In the genomic region with DNA sequence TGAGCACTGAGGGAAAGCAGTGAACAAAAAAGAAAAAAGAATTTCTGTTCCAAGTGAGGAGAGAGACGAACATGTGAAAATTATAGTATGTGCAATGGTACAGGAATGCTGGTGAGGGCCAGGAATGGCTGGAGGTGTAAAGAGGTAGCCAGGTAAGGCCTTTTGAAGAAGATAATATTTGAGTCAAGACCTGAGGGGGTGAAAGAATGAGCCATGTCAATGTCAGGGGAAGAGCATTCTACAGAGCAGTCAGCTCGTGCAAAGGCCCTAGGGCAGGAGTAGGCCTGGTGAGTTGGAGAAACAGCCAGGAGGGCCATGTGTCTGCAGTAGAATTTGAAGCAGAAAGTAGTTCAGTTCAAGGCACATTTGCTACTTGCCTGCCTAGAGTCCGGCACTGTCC, we compare ENCODE assay signal across 23 cellular contexts.
"Had no signal": no experiment of that assay in that cellular context is flagged by ENCODE, and none has a peak within 500 bp of the region (broad histone marks: within the 10 kb centered on the region; RNA-seq: fewer than 3 reads in every experiment).

No MANE protein-coding gene starts in this region.

- H3K4me1 ChIP-seq: right atrium auricular region, stomach, testis, thyroid gland, transverse colon, upper lobe of right lung had no signal

- H3K27me3 ChIP-seq: hepatocyte, ovary, right atrium auricular region, stomach, testis, thyroid gland, transverse colon, upper lobe of right lung had no signal

- H3K9me3 Mint-ChIP-seq: mesothelial cell of epicardium; naive thymus-derived CD4-positive, alpha-beta T cell; natural killer cell treated with Interleukin-12 subunit alpha and Interleukin-12 subunit beta and Interleukin-15 and Interleukin-18, amount 100 ng/mL, for 72 hours had no signal

- H3K27ac Mint-ChIP-seq: mesothelial cell of epicardium; natural killer cell treated with Interleukin-12 subunit alpha and Interleukin-12 subunit beta and Interleukin-15 and Interleukin-18, amount 100 ng/mL, for 72 hours; progenitor cell of endocrine pancreas had no signal

- H3K79me2 ChIP-seq: hepatocyte had no signal

- ATAC-seq: naive thymus-derived CD4-positive, alpha-beta T cell; natural killer cell treated with Interleukin-12 subunit alpha and Interleukin-12 subunit beta and Interleukin-15 and Interleukin-18, amount 100 ng/mL, for 72 hours; sciatic nerve; stimulated activated naive B cell treated with anti-CD40 and anti-IgM and Interleukin-4, amounts not matched to agents 10 μg/mL and 1 μg/mL and 100 μg/mL, for 72 hours; stimulated activated naive CD8-positive, alpha-beta T cell treated with anti-CD3 and anti-CD28 coated beads, Interleukin-15, Interleukin-2, amounts not matched to agents 100 U/mL and 50 U/mL, for 24 hours; upper lobe of right lung had no signal

- H3K36me3 ChIP-seq: ovary, thyroid gland had no signal

- H3K4me3 ChIP-seq: hepatocyte, left ventricle myocardium inferior, lung, ovary, right atrium auricular region, skin epidermis, stomach, testis, thyroid gland, transverse colon, upper lobe of right lung had no signal

- H3K4me1 Mint-ChIP-seq: mesothelial cell of epicardium had no signal

- H3K4me3 Mint-ChIP-seq: mesothelial cell of epicardium; naive thymus-derived CD4-positive, alpha-beta T cell; natural killer cell treated with Interleukin-12 subunit alpha and Interleukin-12 subunit beta and Interleukin-15 and Interleukin-18, amount 100 ng/mL, for 72 hours; stimulated activated naive B cell treated with anti-CD40 and anti-IgM and Interleukin-4, amounts not matched to agents 10 μg/mL and 1 μg/mL and 100 μg/mL, for 72 hours had no signal

- H3K4me2 ChIP-seq: hepatocyte had no signal

- H3K9me3 ChIP-seq: left ventricle myocardium inferior, ovary, right atrium auricular region, stomach, testis, thyroid gland, transverse colon, upper lobe of right lung had no signal

- H3K36me3 Mint-ChIP-seq: mesothelial cell of epicardium; natural killer cell treated with Interleukin-12 subunit alpha and Interleukin-12 subunit beta and Interleukin-15 and Interleukin-18, amount 100 ng/mL, for 72 hours; stimulated activated naive B cell treated with anti-CD40 and anti-IgM and Interleukin-4, amounts not matched to agents 10 μg/mL and 1 μg/mL and 100 μg/mL, for 72 hours had no signal

- DNase-seq: left ventricle myocardium inferior; mesendoderm; naive thymus-derived CD4-positive, alpha-beta T cell; ovary; stimulated activated CD4-positive, alpha-beta T cell treated with anti-CD3 and anti-CD28 coated beads, Interleukin-12 subunit alpha, Interleukin-12 subunit beta, amount 100 ng/mL, for 4 hours; stimulated activated CD4-positive, alpha-beta T cell treated with anti-CD3 and anti-CD28 coated beads, Interleukin-15, amount 100 ng/mL, for 24 hours; stimulated activated CD4-positive, alpha-beta T cell treated with anti-CD3 and anti-CD28 coated beads, Interleukin-2, amount 100 ng/mL, for 24 hours; stimulated activated CD4-positive, alpha-beta T cell treated with anti-CD3 and anti-CD28 coated beads, Interleukin-4, amount 100 ng/mL, for 1 hour; stimulated activated naive B cell treated with anti-CD40 and anti-IgM and Interleukin-4, amounts not matched to agents 10 μg/mL and 1 μg/mL and 100 μg/mL, for 72 hours; stimulated activated naive CD8-positive, alpha-beta T cell treated with anti-CD3 and anti-CD28 coated beads, Interleukin-15, Interleukin-2, amounts not matched to agents 100 U/mL and 50 U/mL, for 24 hours; stomach; testis; thyroid gland; transverse colon; upper lobe of right lung had no signal

- H3K27ac ChIP-seq: hepatocyte, left ventricle myocardium inferior, ovary, right atrium auricular region, skin epidermis, stomach, testis, thyroid gland, transverse colon, upper lobe of right lung had no signal

- H2AFZ ChIP-seq: hepatocyte had no signal
